Comparison of ENCODE assay signal across 8 cellular contexts in genomic region chr5:88882321-88883038, GRCh38. TPM values are rescaled to one million over a fixed set of nuclear protein-coding genes. Genes with fewer than 3 reads are reported as not detected.
A peak's percentile ranks its signal among the peaks of the same experiment; 100 is the strongest.
DNase-seq lines count a peak whose midpoint lies in the region; ATAC-seq, FAIRE-seq and TF ChIP-seq lines count a peak whose summit lies in the region.

No MANE protein-coding gene starts in this region.

- H4K5ac ChIP-seq in IMR-90 (ENCODE audit: low read depth, low read length), result peak overlapping the region; percentile 14; the same call in 1 of the 2 replicates

- BruUV-seq in IMR-90 (replicated peaks; lab: Mats Ljungman, UMichigan), result TSS peak; percentile 72

- peak overlapping the region; percentile 84 for H2AFZ ChIP-seq in IMR-90 (replicated peaks; ENCODE audit: low read length, poor library complexity)

- no peaks in the 10 kb centered on the region for H4K20me1 ChIP-seq in IMR-90 (ENCODE audit: insufficient read depth, low read length)

- no peak for TF ChIP-seq RAD21 in IMR-90 (IDR thresholded peaks at IDR 0.05; ENCODE audit: low read length)

- no peak overlapping the region; the same call in 2 of the 3 replicates for H2BK15ac ChIP-seq in IMR-90 (ENCODE audit: low read depth, low read length)

- peak overlapping the region; percentile 13 for H2BK120ac ChIP-seq in IMR-90 (ENCODE audit: low read depth, low read length)

- peak overlapping the region; percentile 70 for H3K23ac ChIP-seq in IMR-90 (ENCODE audit: low read depth, low read length)

- H3K9me3 ChIP-seq in AG04450 (ENCODE audit: control insufficient read depth, insufficient read depth, low read length) (no peaks in the 10 kb centered on the region), IMR-90 (ENCODE audit: control insufficient read depth, insufficient read depth, low read length) (no peaks in the 10 kb centered on the region), ascending aorta (no peaks in the 10 kb centered on the region), kidney (ENCODE audit: control insufficient read depth in 1 of 2, low read length in 2 of 2) (no peaks in the 10 kb centered on the region), stomach (no peaks in the 10 kb centered on the region)

- peak overlapping the region; percentile 99 for H3K4me2 ChIP-seq in IMR-90 (ENCODE audit: low read depth, low read length)

- in situ Hi-C loops in IMR-90 (cut with MboI; ENCODE audit: low sequenced_read_pairs), result loop anchor here (10.0 kb wide), 1 partner anchor 62 kb away; no protein-coding TSS in a partner anchor

- no peak overlapping the region for H2AK5ac ChIP-seq in IMR-90 (ENCODE audit: low read depth, low read length)

- peak overlapping the region; percentile 68 for H3K9ac ChIP-seq in IMR-90 (ENCODE audit: low read depth, low read length)
- H3K9ac ChIP-seq in kidney (ENCODE audit: low read length in 2 of 2), result peak overlapping the region; percentile 77 to 92

- H3K4ac ChIP-seq in IMR-90 (ENCODE audit: low read depth, low read length), result peak overlapping the region; percentile 12; the same call in 1 of the 2 replicates

- 0 out of 2 replicates have a peak overlapping the region, but pooled peaks have one; percentile 2 for H2BK20ac ChIP-seq in IMR-90 (ENCODE audit: low read depth, low read length)

- no peak for TF ChIP-seq CTCF in AG04450 (IDR thresholded peaks at IDR 0.05; ENCODE audit: low read depth, low read length)
- TF ChIP-seq CTCF in IMR-90 (conservative IDR thresholded peaks at IDR 0.05; ENCODE audit: low read depth, low read length), result no peak
- TF ChIP-seq CTCF in ascending aorta (IDR thresholded peaks at IDR 0.05), result no peak
- no peak for TF ChIP-seq CTCF in kidney (IDR thresholded peaks at IDR 0.05; ENCODE audit: borderline replicate concordance, extremely low read depth, insufficient read depth)
- TF ChIP-seq CTCF in stomach (IDR thresholded peaks at IDR 0.05), result no peak

- intact Hi-C loops in IMR-90 (cut with micrococcal nuclease), result loop anchor here (1.0 to 10.0 kb wide), 5 partner anchors 60 to 1385 kb away; no protein-coding TSS in a partner anchor
- intact Hi-C loops in ascending aorta (cut with DNase I), result loop anchor here (2.0 to 10.0 kb wide), 9 partner anchors 46 to 1522 kb away; partner anchors contain the start of gene CETN3
- intact Hi-C loops in kidney (cut with DNase I), result no loop called here
- intact Hi-C loops in stomach (cut with DNase I; ENCODE audit: low total_unique reads), result no loop called here

- dilution Hi-C loops in IMR-90 (cut with HindIII; ENCODE audit: low sequenced_read_pairs, unreplicated experiment), result no loop called here

- CTCF ChIA-PET in AG04450 (lab: Charles Lee) (interaction anchor here (0.9 to 5.7 kb wide), 2 partner anchors 67 to 154 kb away, joined by 7 to 35 read pairs; no protein-coding TSS in a partner anchor), IMR-90 (lab: Yijun Ruan, JAX) (interaction anchor here (0.6 to 1.2 kb wide), 2 partner anchors 49 to 155 kb away, joined by 3 read pairs; no protein-coding TSS in a partner anchor)

- peak overlapping the region; percentile 71 for H3K4me3 ChIP-seq in AG04450 (ENCODE audit: low read depth, low read length)
- peak overlapping the region; percentile 61 for H3K4me3 ChIP-seq in IMR-90 (ENCODE audit: insufficient read depth, low read depth, low read length)
- peak overlapping the region; percentile 75 to 83 for H3K4me3 ChIP-seq in ascending aorta
- H3K4me3 ChIP-seq in kidney (ENCODE audit: low read length in 2 of 2), result peak overlapping the region; percentile 70 to 96
- H3K4me3 ChIP-seq in stomach, result peak overlapping the region; percentile 53 to 58 (median 56)

- FAIRE-seq in kidney (lab: Jason Lieb, UNC), result no peak

- H4K8ac ChIP-seq in IMR-90 (ENCODE audit: low read depth in 2 of 2, low read length in 2 of 2), result peak overlapping the region in 1 of 2 experiments; percentile 34; a peak in 1 of 4 replicates

- DNase-seq in AG04450 (ENCODE audit: low read depth, low spot score) (no peak), IMR-90 (peak; percentile 4), ascending aorta (ENCODE audit: low spot score in 2 of 2) (no peak), kidney (no peak), stomach (no peak), putamen (ENCODE audit: low spot score) (no peak), NCI-H187 treated with DMSO at 0.1 percent for 48 hours (lab: John Stamatoyannopoulos, UW) (no peak)

- no CpG with 5 or more reads among the region's 15 CpGs for WGBS in IMR-90 (ENCODE audit: extremely low coverage in 2 of 2, insufficient read length in 1 of 2), 2 experiments
- 4 to 10% (median 10%) methylated on average over 15 of the region's 15 CpGs for WGBS in stomach, 5 donors

- POLR2A ChIA-PET in AG04450 (lab: Yijun Ruan, JAX), result interaction anchor here (1.0 kb wide), 1 partner anchor 154 kb away, joined by 3 read pairs; no protein-coding TSS in a partner anchor
- POLR2A ChIA-PET in IMR-90 (lab: Charles Lee; ENCODE audit: unreplicated experiment), result no interaction called here

- peak overlapping the region; percentile 6 for H2BK5ac ChIP-seq in IMR-90 (ENCODE audit: low read depth, low read length, poor library complexity, severe bottlenecking)

- no peaks in the 10 kb centered on the region for H3K27me3 ChIP-seq in AG04450 (ENCODE audit: control insufficient read depth, insufficient read depth, low read length)
- H3K27me3 ChIP-seq in IMR-90 (ENCODE audit: control insufficient read depth, insufficient read depth, low read length), result no peaks in the 10 kb centered on the region
- no peaks in the 10 kb centered on the region for H3K27me3 ChIP-seq in ascending aorta
- H3K27me3 ChIP-seq in stomach, result peaks cover 0 to 16% (median 7%) of the 10 kb centered on the region in 3 donors

- H3K56ac ChIP-seq in IMR-90 (ENCODE audit: extremely low read depth, insufficient read depth, low read length), result peak overlapping the region; percentile 53; the same call in 1 of the 2 replicates

- TF ChIP-seq POLR2A in IMR-90 (IDR thresholded peaks at IDR 0.05; ENCODE audit: low read depth, low read length) (no peak), stomach (IDR thresholded peaks at IDR 0.05) (no peak)

- H4K91ac ChIP-seq in IMR-90 (ENCODE audit: insufficient read depth, low read depth, low read length), result no peak overlapping the region

- peak overlapping the region; percentile 48; the same call in 1 of the 2 replicates for H3K18ac ChIP-seq in IMR-90 (ENCODE audit: low read depth, low read length)

- peak overlapping the region; percentile 4 for H2AK9ac ChIP-seq in IMR-90 (replicated peaks; ENCODE audit: low read depth, low read length, poor library complexity)

- H3K27ac ChIP-seq in AG04450 (ENCODE audit: low read depth, low read length) (no peak overlapping the region), IMR-90 (ENCODE audit: insufficient read depth, low read length) (peak overlapping the region; percentile 26; the same call in 1 of the 2 replicates), ascending aorta (peak overlapping the region; percentile 90 to 95), kidney (ENCODE audit: low read depth in 2 of 2, low read length in 2 of 2) (peak overlapping the region; percentile 77 to 96), stomach (peak overlapping the region; percentile 46 to 91 (median 85))

- no peak for ATAC-seq in IMR-90 (ENCODE audit: low read depth)
- ATAC-seq in HG02884 (IDR thresholded peaks at IDR 0.05; ENCODE audit: unreplicated experiment), result no peak

- no peak for TF ChIP-seq EP300 in stomach (IDR thresholded peaks at IDR 0.05)

- H3K36me3 ChIP-seq in IMR-90 (ENCODE audit: control insufficient read depth, insufficient read depth, low read length) (no peaks in the 10 kb centered on the region), ascending aorta (no peaks in the 10 kb centered on the region), kidney (ENCODE audit: control insufficient read depth in 1 of 2, insufficient read depth in 2 of 2, low read length in 2 of 2) (no peaks in the 10 kb centered on the region), stomach (no peaks in the 10 kb centered on the region)

- peak overlapping the region; percentile 34 for H3K14ac ChIP-seq in IMR-90 (replicated peaks; ENCODE audit: low read depth, low read length)

- H3K4me1 ChIP-seq in IMR-90 (ENCODE audit: control insufficient read depth, insufficient read depth, low read length) (0 out of 2 replicates have a peak, but pooled peaks cover 3% of the 10 kb centered on the region), ascending aorta (no peaks in the 10 kb centered on the region), kidney (ENCODE audit: control insufficient read depth in 1 of 2, insufficient read depth in 1 of 2, low read depth in 1 of 2, low read length in 2 of 2) (peaks cover 2 to 8% of the 10 kb centered on the region in 2 donors), stomach (peaks cover 0 to 34% (median 19%) of the 10 kb centered on the region in 4 donors)

- no peaks in the 10 kb centered on the region for H3K9me1 ChIP-seq in IMR-90 (ENCODE audit: insufficient read depth, low read length)

- H3K79me1 ChIP-seq in IMR-90 (ENCODE audit: low read depth in 1 of 2, low read length in 2 of 2), result 0 out of 4 replicates have a peak, but pooled peaks cover 0 to 17% of the 10 kb centered on the region in 2 experiments

TF ChIP-seq in IMR-90, 13 proteins besides CTCF, POLR2A, EP300 and RAD21 (continues in another document):
- TF ChIP-seq CEBPB (IDR thresholded peaks at IDR 0.05; ENCODE audit: low read depth, low read length), result peak; percentile 37
- no peak for TF ChIP-seq MAZ (IDR thresholded peaks at IDR 0.05; ENCODE audit: borderline replicate concordance, low read depth, low read length)
- TF ChIP-seq MXI1 (IDR thresholded peaks at IDR 0.05; ENCODE audit: borderline replicate concordance, low read depth, low read length), result no peak
- TF ChIP-seq NFE2L2 (IDR thresholded peaks at IDR 0.05; ENCODE audit: low read depth, low read length), result no peak
- no peak for TF ChIP-seq CHD1 (IDR thresholded peaks at IDR 0.05; ENCODE audit: low read depth, low read length)
- no peak for TF ChIP-seq RCOR1 (IDR thresholded peaks at IDR 0.05; ENCODE audit: insufficient replicate concordance, low read length)

RNA-seq across cellular contexts. Expression of gene MEF2C, which starts 0.5 kb away (rescaled TPM):
- 2.0 and 3.9 TPM in 2 replicates for polyA plus RNA-seq in AG04450 (2011; rRNA removed)
- 7.0 and 8.8 TPM in 2 replicates for polyA minus RNA-seq in AG04450 (2011; rRNA and poly(A)+ RNA removed)
- total RNA-seq in IMR-90 (2012; rRNA removed), result 6.8 and 9.4 TPM in 2 replicates
- 1.4 and 1.5 TPM in 2 replicates for polyA plus RNA-seq in IMR-90 (2012; rRNA removed)
- 0.88 and 0.95 TPM in 2 replicates for polyA plus RNA-seq in IMR-90 (2012; cell fraction: cytosol; rRNA removed)
- 0.86 and 1.2 TPM in 2 replicates for polyA plus RNA-seq in IMR-90 (2012; cell fraction: nucleus; rRNA removed; ENCODE audit: low replicate concordance)
- total RNA-seq in ascending aorta, result 138 TPM
- 75.4 TPM for total RNA-seq in kidney
- polyA plus RNA-seq in kidney (ENCODE audit: insufficient read depth, low read depth, low replicate concordance), result 5.3 TPM
- 10 to 100 TPM; 13.6 to 48.1 (median 22.8) TPM for total RNA-seq in stomach
- 10 to 100 TPM in 1 of 3 donors, 1 to 10 TPM in 2; 3.0 to 12.7 (median 4.9) TPM for polyA plus RNA-seq in stomach

Comparison
In these comparisons a context has a peak if more than half of its experiments do, and no peak if none do; other contexts are left out.
1. intact Hi-C loops: an anchor here in IMR-90 (1.0 to 10.0 kb wide) and ascending aorta (2.0 to 10.0 kb wide); none called in kidney and stomach.